In genomic region chr7:77830649-77831355, GRCh38 we compare ENCODE assay signal across 1 cellular context.
TF ChIP-seq lines count a peak whose summit lies in the region.

No MANE protein-coding gene starts in this region.

TF ChIP-seq in WTC11, 78 proteins besides CTCF, POLR2A, EP300 and RAD21 (continued from another document):
- TF ChIP-seq, protein P1, sequence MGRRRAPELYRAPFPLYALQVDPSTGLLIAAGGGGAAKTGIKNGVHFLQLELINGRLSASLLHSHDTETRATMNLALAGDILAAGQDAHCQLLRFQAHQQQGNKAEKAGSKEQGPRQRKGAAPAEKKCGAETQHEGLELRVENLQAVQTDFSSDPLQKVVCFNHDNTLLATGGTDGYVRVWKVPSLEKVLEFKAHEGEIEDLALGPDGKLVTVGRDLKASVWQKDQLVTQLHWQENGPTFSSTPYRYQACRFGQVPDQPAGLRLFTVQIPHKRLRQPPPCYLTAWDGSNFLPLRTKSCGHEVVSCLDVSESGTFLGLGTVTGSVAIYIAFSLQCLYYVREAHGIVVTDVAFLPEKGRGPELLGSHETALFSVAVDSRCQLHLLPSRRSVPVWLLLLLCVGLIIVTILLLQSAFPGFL (CRISPR knock-in tag; IDR thresholded peaks at IDR 0.05; ENCODE audit: borderline replicate concordance) = no peak
- no peak for TF ChIP-seq RELA (CRISPR knock-in tag; IDR thresholded peaks at IDR 0.05; ENCODE audit: borderline replicate concordance)
- TF ChIP-seq SMAD3 (CRISPR knock-in tag; IDR thresholded peaks at IDR 0.05; ENCODE audit: borderline replicate concordance) = no peak
TF ChIP-seq in WTC11: peak in this region for 0.
